9 cellular contexts compared by ENCODE assay signal in genomic region chr10:43395571-43396060, GRCh38. TPM values are rescaled to one million over a fixed set of nuclear protein-coding genes. Genes with fewer than 3 reads are reported as not detected.
DNase-seq lines count a peak whose midpoint lies in the region; ATAC-seq, FAIRE-seq and TF ChIP-seq lines count a peak whose summit lies in the region.
"Had no signal": no experiment of that assay in that cellular context is flagged by ENCODE, and none has a peak within 500 bp of the region (broad histone marks: within the 10 kb centered on the region; RNA-seq: fewer than 3 reads in every experiment).

No MANE protein-coding gene starts in this region.

- H3K27ac Mint-ChIP-seq in T-cell (peak overlapping the region; percentile 76 to 94), naive B cell (peak overlapping the region; percentile 53 to 97 (median 96))

- peaks cover 77 to 86% (median 85%) of the 10 kb centered on the region in 3 donors for H3K4me1 Mint-ChIP-seq in T-cell
- peaks cover 52 to 69% (median 62%) of the 10 kb centered on the region in 3 donors for H3K4me1 Mint-ChIP-seq in naive B cell

- H3K4me3 Mint-ChIP-seq in T-cell (peak overlapping the region; percentile 85 to 97 (median 86)), naive B cell (peak overlapping the region; percentile 83 to 97 (median 93))

- H3K4me3 ChIP-seq in H7 (ENCODE audit: insufficient read depth, low read depth, low read length): peak overlapping the region; percentile 90

- POLR2A ChIA-PET in T-cell (lab: Charles Lee): interaction anchor here in 1 of 2 donors (0.6 to 1.6 kb wide), 3 partner anchors 12 to 601 kb away, joined by 3 to 10 read pairs (median 3); no protein-coding TSS in a partner anchor

- no peak for TF ChIP-seq POLR2A in H54 (IDR thresholded peaks at IDR 0.05; ENCODE audit: low read depth, low read length)

- H3K27me3 Mint-ChIP-seq in T-cell (no peaks in the 10 kb centered on the region), naive B cell (no peaks in the 10 kb centered on the region)

- peaks cover 40% of the 10 kb centered on the region for H3K36me3 Mint-ChIP-seq in T-cell
- H3K36me3 Mint-ChIP-seq in naive B cell: peaks cover 14 to 33% of the 10 kb centered on the region in 2 donors

- FAIRE-seq in H54 (lab: Jason Lieb, UNC): no peak

- ATAC-seq in T-cell (replicated peaks in 1 of 4) (peak in 1 of 4 experiments; percentile 3), naive B cell (ENCODE audit: low read depth in 2 of 2) (no peak), GM18511 (IDR thresholded peaks at IDR 0.05; ENCODE audit: unreplicated experiment) (no peak), HG02840 (IDR thresholded peaks at IDR 0.05; ENCODE audit: low FRiP score, unreplicated experiment) (no peak)

- H3K36me3 ChIP-seq in H7 (replicated peaks; ENCODE audit: control insufficient read depth, insufficient read depth, low read length): peaks cover 30% of the 10 kb centered on the region

- no peaks in the 10 kb centered on the region for H3K27me3 ChIP-seq in H7 (ENCODE audit: control insufficient read depth, insufficient read depth, low read length)

- DNase-seq in H7 (no peak), T-cell (peak in 14 of 34 experiments; percentile 3 to 40 (median 18)), dermis blood vessel endothelial cell (peak; percentile 56), naive B cell (no peak), NCI-H1436 treated with DMSO at 0.1 percent for 48 hours (lab: John Stamatoyannopoulos, UW) (no peak), H54 (ENCODE audit: insufficient read length, low spot score) (no peak)

- CTCF ChIA-PET in T-cell (lab: Charles Lee): interaction anchor here (0.8 to 1.3 kb wide), 3 partner anchors 12 to 59 kb away, joined by 3 to 5 read pairs (median 4); partner anchors contain the start of gene HNRNPF (in 1 of the 2)

- no peaks in the 10 kb centered on the region for H3K9me3 Mint-ChIP-seq in T-cell
- no peaks in the 10 kb centered on the region for H3K9me3 Mint-ChIP-seq in naive B cell

RNA-seq across cellular contexts. Expression of gene HNRNPF, which starts 13.4 kb away (rescaled TPM):
- total RNA-seq in H7 (2014; rRNA removed; shearing (Covaris generic)): 328 and 342 TPM in 2 replicates
- total RNA-seq in T-cell: 100 to 1,000 TPM; 124 to 224 (median 206) TPM
- 280 and 325 TPM in 2 replicates for total RNA-seq in dermis blood vessel endothelial cell
- 100 to 1,000 TPM; 166 to 228 (median 215) TPM for polyA plus RNA-seq in naive B cell (ENCODE audit: low read depth in 6 of 6)

RNA-seq across cellular contexts. Expression of gene FXYD4, which starts 24.2 kb away (rescaled TPM):
- total RNA-seq in H7 (2014; rRNA removed; shearing (Covaris generic)): not detected in 2 replicates
- not detected for total RNA-seq in T-cell
- total RNA-seq in dermis blood vessel endothelial cell: not detected in 2 replicates
- not detected for polyA plus RNA-seq in naive B cell (ENCODE audit: low read depth in 6 of 6)
- total RNA-seq: activated CD8-positive, alpha-beta memory T cell treated with anti-CD3 and anti-CD28 coated beads for 36 hours had no signal

RNA-seq across cellular contexts. Expression of gene ZNF487, which starts 41.3 kb away (rescaled TPM):
- total RNA-seq in H7 (2014; rRNA removed; shearing (Covaris generic)): 2.7 and 4.9 TPM in 2 replicates
- total RNA-seq in T-cell (1 to 10 TPM; 3.2 to 8.5 (median 5.2) TPM), dermis blood vessel endothelial cell (2.7 TPM in 2 replicates)
- 10 to 100 TPM in 2 of 6 donors, 1 to 10 TPM in 4; 5.6 to 18.3 (median 9.2) TPM for polyA plus RNA-seq in naive B cell (ENCODE audit: low read depth in 6 of 6)
